ENCODE assay signal across 11 cellular contexts in genomic region chr14:88908216-88908615, GRCh38.
"Had no signal": no experiment of that assay in that cellular context is flagged by ENCODE, and none has a peak within 500 bp of the region (broad histone marks: within the 10 kb centered on the region; RNA-seq: fewer than 3 reads in every experiment).

No MANE protein-coding gene starts in this region.

- H3K27ac ChIP-seq: GM23248 had no signal

- DNase-seq: GM23248, GOT3, H7, H9, HCEC 1CT, HFFc6 had no signal

- H3K4me3 ChIP-seq: GM23248, GM23338, HAP-1 had no signal

- H3K4me2 ChIP-seq: GM23338 had no signal

- ATAC-seq: GM23338, HCT116 had no signal

- H3K9me3 ChIP-seq: HAP-1 had no signal

- H2AFZ ChIP-seq: GM23248, GM23338 had no signal

- H3K4me1 ChIP-seq: HAP-1 had no signal

- H3K36me3 ChIP-seq: HAP-1 had no signal

- H3K9ac ChIP-seq: GM23248 had no signal

- FAIRE-seq: H1, H54 had no signal
